29 cellular contexts compared by ENCODE assay signal in the genomic region with DNA sequence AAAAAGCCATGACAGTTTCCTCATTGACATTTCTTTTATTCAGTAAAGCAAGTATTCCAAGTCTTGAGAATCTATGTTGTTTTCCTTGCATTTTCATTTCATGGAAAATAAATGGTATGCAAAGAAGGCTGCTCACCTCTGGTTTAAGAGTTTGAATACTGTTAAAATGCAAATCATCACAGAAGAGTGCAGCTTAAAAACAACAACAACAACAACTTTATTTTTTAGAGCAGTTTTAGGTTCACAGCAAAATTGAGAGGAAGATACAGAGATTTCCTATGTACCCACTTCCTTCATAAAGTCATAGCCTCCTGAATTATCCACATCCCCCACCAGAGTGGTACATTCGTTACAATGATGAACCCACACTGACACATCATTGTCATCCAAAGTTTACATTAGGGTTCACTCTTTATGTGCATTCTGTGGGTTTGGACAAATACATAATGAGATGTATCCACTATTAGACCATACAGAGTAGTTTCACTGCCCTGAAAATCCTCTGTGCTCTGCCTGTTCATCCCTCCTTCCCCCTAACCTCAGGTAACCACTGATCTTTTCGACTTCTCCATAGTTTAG. TPM values are rescaled to one million over a fixed set of nuclear protein-coding genes. Genes with fewer than 3 reads are reported as not detected.
"Had no signal": no experiment of that assay in that cellular context is flagged by ENCODE, and none has a peak within 500 bp of the region (broad histone marks: within the 10 kb centered on the region; RNA-seq: fewer than 3 reads in every experiment).

No MANE protein-coding gene starts in this region.

- ATAC-seq: gastroesophageal sphincter, left colon, sciatic nerve had no signal

- H3K27ac Mint-ChIP-seq: activated naive CD8-positive, alpha-beta T cell treated with anti-CD3 and anti-CD28 coated beads, Interleukin-2, amount 10 ng/mL, durations not matched to agents 7 days and 5 days; activated T-helper 1 cell treated with anti-CD3 and anti-CD28 coated beads, Interleukin-12 subunit alpha, Interleukin-12 subunit beta, Interleukin-2, Interleukin-4 antibody, amounts not matched to agents 30 ng/mL and 10 ng/mL and 1 ng/mL, durations not matched to agents 14 hours and 24 hours and 36 hours; T-helper 1 cell treated with Interleukin-12 subunit alpha and Interleukin-12 subunit beta and Interleukin-4 antibody, amounts not matched to agents 30 μg/mL and 1 μg/mL, for 36 hours had no signal

- DNase-seq: activated CD4-positive, CD25-positive, alpha-beta regulatory T cell treated with anti-CD3 and anti-CD28 coated beads, Interleukin-2, amount 50 U/mL, for 72 hours; activated gamma-delta T cell treated with Interleukin-2 at 50 U/mL for 16 hours; activated naive CD8-positive, alpha-beta T cell treated with anti-CD3 and anti-CD28 coated beads, Interleukin-2, amount 10 ng/mL, durations not matched to agents 7 days and 5 days; amygdala; caudate nucleus; cortex of kidney; head of caudate nucleus; hippocampal formation; kidney; left colon; mammary epithelial cell; ovary; retina; SK-N-SH; stimulated activated CD4-positive, alpha-beta T cell treated with anti-CD3 and anti-CD28 coated beads, Interleukin-12 subunit alpha, Interleukin-12 subunit beta, amount 100 ng/mL, for 4 hours; stimulated activated CD4-positive, alpha-beta T cell treated with anti-CD3 and anti-CD28 coated beads, Interleukin-4, amount 100 ng/mL, for 1 hour; stomach; SW 1271; T1000; thyroid gland had no signal

- FAIRE-seq: endothelial cell of umbilical vein, kidney had no signal

- H3K4me3 Mint-ChIP-seq: activated naive CD8-positive, alpha-beta T cell treated with anti-CD3 and anti-CD28 coated beads, Interleukin-2, amount 10 ng/mL, durations not matched to agents 7 days and 5 days; activated T-helper 1 cell treated with anti-CD3 and anti-CD28 coated beads, Interleukin-12 subunit alpha, Interleukin-12 subunit beta, Interleukin-2, Interleukin-4 antibody, amounts not matched to agents 30 ng/mL and 10 ng/mL and 1 ng/mL, durations not matched to agents 14 hours and 24 hours and 36 hours; T-helper 1 cell treated with Interleukin-12 subunit alpha and Interleukin-12 subunit beta and Interleukin-4 antibody, amounts not matched to agents 30 μg/mL and 1 μg/mL, for 36 hours had no signal

- H3K27me3 Mint-ChIP-seq: activated naive CD8-positive, alpha-beta T cell treated with anti-CD3 and anti-CD28 coated beads, Interleukin-2, amount 10 ng/mL, durations not matched to agents 7 days and 5 days had no signal

RNA-seq across cellular contexts. Expression of gene CD2, which starts 39.2 kb away (rescaled TPM):
- total RNA-seq: chondrocyte, endothelial cell of umbilical vein, fibroblast of lung, fibroblast of villous mesenchyme, mammary epithelial cell had no signal
- polyA plus RNA-seq: endothelial cell of umbilical vein, fibroblast of lung, mammary epithelial cell, neural cell, SK-N-SH had no signal
